In genomic region chr3:189041482-189042090, GRCh38 we compare ENCODE assay signal across 9 cellular contexts.
DNase-seq lines count a peak whose midpoint lies in the region; ATAC-seq, FAIRE-seq and TF ChIP-seq lines count a peak whose summit lies in the region.
"Had no signal": no experiment of that assay in that cellular context is flagged by ENCODE, and none has a peak within 500 bp of the region (broad histone marks: within the 10 kb centered on the region; RNA-seq: fewer than 3 reads in every experiment).

No MANE protein-coding gene starts in this region.

- H3K27me3 Mint-ChIP-seq in CD14-positive monocyte (ENCODE audit: low read depth in 3 of 3) = no peaks in the 10 kb centered on the region
- H3K27me3 Mint-ChIP-seq in activated CD8-positive, alpha-beta T cell treated with anti-CD3 and anti-CD28 coated beads for 36 hours = no peaks in the 10 kb centered on the region

- peaks cover 0 to 2% of the 10 kb centered on the region in 2 donors for H3K36me3 Mint-ChIP-seq in CD14-positive monocyte
- H3K36me3 Mint-ChIP-seq in activated CD8-positive, alpha-beta T cell treated with anti-CD3 and anti-CD28 coated beads for 36 hours (ENCODE audit: low read depth) = no peaks in the 10 kb centered on the region

- H3K27ac Mint-ChIP-seq in CD14-positive monocyte = no peak overlapping the region
- peak overlapping the region; percentile 75 for H3K27ac Mint-ChIP-seq in activated CD8-positive, alpha-beta T cell treated with anti-CD3 and anti-CD28 coated beads for 36 hours

- peaks cover 0 to 7% (median 1%) of the 10 kb centered on the region in 7 donors for H3K9me3 Mint-ChIP-seq in CD14-positive monocyte
- no peaks in the 10 kb centered on the region for H3K9me3 Mint-ChIP-seq in activated CD8-positive, alpha-beta T cell treated with anti-CD3 and anti-CD28 coated beads for 36 hours

- H3K4me1 ChIP-seq in pancreas = no peaks in the 10 kb centered on the region
- H3K4me1 ChIP-seq: SJSA1 had no signal

- POLR2A ChIA-PET in activated CD8-positive, alpha-beta T cell treated with anti-CD3 and anti-CD28 coated beads for 36 hours (lab: Charles Lee) = interaction anchor here (0.5 to 1.2 kb wide), 5 partner anchors 8 to 1304 kb away, joined by 3 to 4 read pairs (median 3); no protein-coding TSS in a partner anchor

- no peak overlapping the region for H3K27ac ChIP-seq in pancreas
- H3K27ac ChIP-seq: SJSA1 had no signal

- no peaks in the 10 kb centered on the region for H3K36me3 ChIP-seq in pancreas
- H3K36me3 ChIP-seq: SJSA1 had no signal

- FAIRE-seq in pancreas (lab: Jason Lieb, UNC) = no peak

- DNase-seq in CD14-positive monocyte (ENCODE audit: low spot score) (no peak), NCI-H524 treated with DMSO at 0.1 percent for 48 hours (lab: John Stamatoyannopoulos, UW) (peak; percentile 29), erythroblast (lab: John Stamatoyannopoulos, UW) (peak; percentile 10 to 35), pancreas (peak in 4 of 6 donors; percentile 8 to 53 (median 19)), OCI-M2 (lab: John Stamatoyannopoulos, UW; ENCODE audit: unreplicated experiment) (no peak)
- peak; percentile 89 for DNase-seq in activated CD8-positive, alpha-beta T cell treated with anti-CD3 and anti-CD28 coated beads for 36 hours

- peak; percentile 96 for ATAC-seq in GM18909 (IDR thresholded peaks at IDR 0.05; ENCODE audit: poor library complexity, unreplicated experiment)
- peak; percentile 92 for ATAC-seq in HG03097 (IDR thresholded peaks at IDR 0.05; ENCODE audit: low FRiP score, unreplicated experiment)
- peak; percentile 90 for ATAC-seq in activated CD8-positive, alpha-beta T cell treated with anti-CD3 and anti-CD28 coated beads for 36 hours
- ATAC-seq in pancreas = peak; percentile 56 to 77 (median 70)

- WGBS in pancreas, 2 donors = 47 to 49% methylated on average over 2 of the region's 2 CpGs

- CTCF ChIA-PET in activated CD8-positive, alpha-beta T cell treated with anti-CD3 and anti-CD28 coated beads for 36 hours (lab: Charles Lee) = interaction anchor here (0.7 to 5.0 kb wide), 43 partner anchors 8 to 1674 kb away, joined by 3 to 94 read pairs (median 5); partner anchors contain the start of gene RTP4

- no peaks in the 10 kb centered on the region for H3K27me3 ChIP-seq in pancreas
- H3K27me3 ChIP-seq: SJSA1 had no signal

- no peaks in the 10 kb centered on the region for H3K9me3 ChIP-seq in pancreas
- H3K9me3 ChIP-seq: SJSA1 had no signal

- intact Hi-C loops in CD14-positive monocyte (cut with micrococcal nuclease) = no loop called here
- intact Hi-C loops in activated CD8-positive, alpha-beta T cell treated with anti-CD3 and anti-CD28 coated beads for 36 hours (cut with micrococcal nuclease) = loop anchor here (5.0 kb wide), 2 partner anchors 79 to 91 kb away; no protein-coding TSS in a partner anchor
- intact Hi-C loops in pancreas (cut with DNase I) = no loop called here

- H3K4me3 Mint-ChIP-seq in CD14-positive monocyte = no peak overlapping the region
- H3K4me3 Mint-ChIP-seq in activated CD8-positive, alpha-beta T cell treated with anti-CD3 and anti-CD28 coated beads for 36 hours = no peak overlapping the region

- peak; percentile 34 for TF ChIP-seq CTCF in CD14-positive monocyte (IDR thresholded peaks at IDR 0.05)
- TF ChIP-seq CTCF in activated CD8-positive, alpha-beta T cell treated with anti-CD3 and anti-CD28 coated beads for 36 hours (IDR thresholded peaks at IDR 0.05) = peak; percentile 85
- TF ChIP-seq CTCF in pancreas (IDR thresholded peaks at IDR 0.05) = peak; percentile 10 to 26 (median 17)

- peaks cover 34% of the 10 kb centered on the region for H3K4me1 Mint-ChIP-seq in CD14-positive monocyte
- H3K4me1 Mint-ChIP-seq in activated CD8-positive, alpha-beta T cell treated with anti-CD3 and anti-CD28 coated beads for 36 hours (ENCODE audit: low read depth) = peaks cover 45% of the 10 kb centered on the region

- no peak overlapping the region for H3K4me3 ChIP-seq in pancreas
- H3K4me3 ChIP-seq: SJSA1 had no signal

- TF ChIP-seq POLR2A in erythroblast (IDR thresholded peaks at IDR 0.05; ENCODE audit: low read length) = no peak

Comparison
In these comparisons a context has a peak if more than half of its experiments do, and no peak if none do; other contexts are left out.
1. DNase-seq: peak in NCI-H524 treated with DMSO at 0.1 percent for 48 hours (single experiment), activated CD8-positive, alpha-beta T cell treated with anti-CD3 and anti-CD28 coated beads for 36 hours (single experiment), erythroblast (2 of 2) and pancreas (4 of 6); none in CD14-positive monocyte (single experiment) and OCI-M2 (single experiment).
2. CTCF ChIP-seq: peak in every context shown above with its lines; median percentile 85 in activated CD8-positive, alpha-beta T cell treated with anti-CD3 and anti-CD28 coated beads for 36 hours; 34 in CD14-positive monocyte; 17 in pancreas.
3. Peak in every context shown above with its lines, with median percentiles within 50 percentile points of each other: ATAC-seq.